In the genomic region with DNA sequence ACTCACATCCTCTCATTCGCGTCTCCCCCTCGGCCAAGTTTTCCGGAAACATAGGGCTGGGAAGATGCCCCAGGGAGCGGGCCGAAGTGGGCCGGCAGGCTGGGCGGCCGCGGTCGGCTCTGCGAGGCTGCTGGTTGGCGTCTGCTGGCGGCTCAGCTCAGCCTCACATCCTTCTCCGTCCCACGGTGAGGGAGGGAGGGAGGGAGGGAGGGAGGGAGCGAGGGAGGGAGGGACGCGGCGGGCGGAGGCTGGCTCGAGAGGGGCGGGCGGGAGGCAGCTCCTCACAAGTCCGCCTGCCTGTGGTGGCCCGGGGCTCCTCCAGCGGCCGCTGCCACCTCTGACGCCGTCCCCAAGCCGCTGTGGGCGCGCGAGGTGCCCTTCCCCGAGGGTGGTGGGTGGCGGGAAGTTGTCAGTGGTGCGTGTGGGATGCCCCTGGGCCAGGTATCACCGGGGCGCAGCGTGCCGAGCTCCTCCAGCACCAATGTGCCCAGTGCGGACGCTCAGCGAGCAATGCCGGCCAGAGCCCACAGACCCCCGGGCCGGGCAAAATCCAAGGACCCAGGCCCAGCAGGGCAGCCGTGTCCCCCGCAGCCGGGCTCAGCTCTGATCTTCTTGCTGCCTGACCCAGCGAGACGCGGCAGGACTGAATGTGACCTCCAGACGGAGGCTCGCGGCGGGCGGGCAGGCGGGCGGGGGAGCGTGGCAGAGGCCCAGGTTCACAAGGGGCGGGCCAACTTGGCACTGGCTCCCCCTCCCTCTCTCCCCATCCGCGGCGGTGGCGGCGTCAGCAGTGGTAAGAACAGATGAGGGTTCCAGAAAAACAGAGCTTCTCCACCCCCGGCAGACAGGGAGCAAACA, we compare ENCODE assay signal across 8 cellular contexts.
DNase-seq lines count a peak whose midpoint lies in the region; ATAC-seq and TF ChIP-seq lines count a peak whose summit lies in the region.

No MANE protein-coding gene starts in this region.

- DNase-seq in GM10266 (ENCODE audit: extremely low spot score) (peak; percentile 54), NCI-H460 (ENCODE audit: extremely low read depth, low read depth) (peak; percentile 71), GDM1 (lab: John Stamatoyannopoulos, UW) (no peak)
- peak; percentile 74 to 80 for DNase-seq in activated T-cell treated with anti-CD3 and anti-CD28 coated beads, Interleukin-2, amount 50 U/mL, for 48 hours
- DNase-seq in stimulated activated CD8-positive, alpha-beta memory T cell treated with anti-CD3 and anti-CD28 coated beads, Interleukin-15, amount 100 ng/mL, for 4 hours (ENCODE audit: low read depth in 2 of 2): peak; percentile 31 to 43

- H3K4me3 ChIP-seq in mucosa of rectum (ENCODE audit: low read length in 2 of 2): peak overlapping the region; percentile 69 to 73

- no peak for TF ChIP-seq CTCF in GM10266 (IDR thresholded peaks at IDR 0.05; ENCODE audit: control insufficient read depth, insufficient read depth, low read depth, missing control alignments)

- H3K4me1 ChIP-seq in mucosa of rectum (ENCODE audit: control insufficient read depth in 2 of 2, insufficient read depth in 2 of 2, low read length in 2 of 2): peaks cover 42 to 49% of the 10 kb centered on the region in 2 donors

- H3K27ac ChIP-seq in mucosa of rectum (ENCODE audit: low read depth in 2 of 2, low read length in 2 of 2): peak overlapping the region; percentile 91 to 94

- peak overlapping the region; percentile 65 to 86 for H3K9ac ChIP-seq in mucosa of rectum (ENCODE audit: low read depth in 1 of 2, low read length in 2 of 2)

- no peaks in the 10 kb centered on the region for H3K9me3 ChIP-seq in mucosa of rectum (ENCODE audit: control insufficient read depth in 2 of 2, low read length in 2 of 2)

- H3K36me3 ChIP-seq in mucosa of rectum (ENCODE audit: control insufficient read depth in 2 of 2, insufficient read depth in 2 of 2, low read length in 2 of 2): peaks cover 12 to 17% of the 10 kb centered on the region in 2 donors

- H3K27me3 ChIP-seq in mucosa of rectum (ENCODE audit: control insufficient read depth in 2 of 2, insufficient read depth in 2 of 2, low read length in 2 of 2): no peaks in the 10 kb centered on the region

- ATAC-seq in esophagus mucosa (peak; percentile 40), GM21786 (IDR thresholded peaks at IDR 0.05; ENCODE audit: unreplicated experiment) (no peak)
